In genomic region chr6:84222426-84222825, GRCh38 we compare ENCODE assay signal across 25 cellular contexts. TPM values are rescaled to one million over a fixed set of nuclear protein-coding genes. Genes with fewer than 3 reads are reported as not detected.
DNase-seq lines count a peak whose midpoint lies in the region; ATAC-seq, FAIRE-seq and TF ChIP-seq lines count a peak whose summit lies in the region.
"Had no signal": no experiment of that assay in that cellular context is flagged by ENCODE, and none has a peak within 500 bp of the region (broad histone marks: within the 10 kb centered on the region; RNA-seq: fewer than 3 reads in every experiment).

No MANE protein-coding gene starts in this region.

- ATAC-seq in activated CD4-positive, alpha-beta T cell treated with anti-CD3 and anti-CD28 coated beads for 36 hours, result peak; percentile 37
- ATAC-seq in GM21825 (IDR thresholded peaks at IDR 0.05; ENCODE audit: unreplicated experiment), result peak; percentile 37
- peak; percentile 41 for ATAC-seq in HG03469 (IDR thresholded peaks at IDR 0.05; ENCODE audit: unreplicated experiment)
- ATAC-seq in stimulated activated naive B cell treated with anti-CD40 and anti-IgM and Interleukin-4, amounts not matched to agents 10 μg/mL and 1 μg/mL and 100 μg/mL, for 72 hours (replicated peaks), result peak; percentile 33 to 51
- ATAC-seq: activated T-cell treated with anti-CD3 and anti-CD28 coated beads, Interleukin-2, amount 50 U/mL, for 4 hours; gastroesophageal sphincter; left lung had no signal

- no peak for FAIRE-seq in D721Med (lab: Jason Lieb, UNC)
- FAIRE-seq: endometrium, TTC549 had no signal

- H3K9me3 Mint-ChIP-seq in activated CD4-positive, alpha-beta T cell treated with anti-CD3 and anti-CD28 coated beads for 36 hours (ENCODE audit: low read depth), result no peaks in the 10 kb centered on the region
- H3K9me3 Mint-ChIP-seq in stimulated activated naive B cell treated with anti-CD40 and anti-IgM and Interleukin-4, amounts not matched to agents 10 μg/mL and 1 μg/mL and 100 μg/mL, for 72 hours, result no peaks in the 10 kb centered on the region
- H3K9me3 Mint-ChIP-seq: activated naive CD4-positive, alpha-beta T cell treated with anti-CD3 and anti-CD28 coated beads, Interleukin-2, amount 10 ng/mL, durations not matched to agents 7 days and 5 days; activated T-cell treated with anti-CD3 and anti-CD28 coated beads, Interleukin-2, amount 50 U/mL, for 4 hours; CD4-positive, alpha-beta T cell; dendritic cell treated with granulocyte-macrophage colony-stimulating factor and Interleukin-4, amounts not matched to agents 40 ng/mL and 50 ng/mL, for 4 days had no signal

- CTCF ChIA-PET in activated CD4-positive, alpha-beta T cell treated with anti-CD3 and anti-CD28 coated beads for 36 hours (lab: Charles Lee), result no interaction called here

- no peak for TF ChIP-seq CTCF in D721Med (IDR thresholded peaks at IDR 0.05; ENCODE audit: insufficient read depth, missing control alignments)

- H3K4me3 Mint-ChIP-seq in activated CD4-positive, alpha-beta T cell treated with anti-CD3 and anti-CD28 coated beads for 36 hours, result no peak overlapping the region
- H3K4me3 Mint-ChIP-seq in stimulated activated naive B cell treated with anti-CD40 and anti-IgM and Interleukin-4, amounts not matched to agents 10 μg/mL and 1 μg/mL and 100 μg/mL, for 72 hours, result no peak overlapping the region
- H3K4me3 Mint-ChIP-seq: activated naive CD4-positive, alpha-beta T cell treated with anti-CD3 and anti-CD28 coated beads, Interleukin-2, amount 10 ng/mL, durations not matched to agents 7 days and 5 days; activated T-cell treated with anti-CD3 and anti-CD28 coated beads, Interleukin-2, amount 50 U/mL, for 4 hours; CD4-positive, alpha-beta T cell; dendritic cell treated with granulocyte-macrophage colony-stimulating factor and Interleukin-4, amounts not matched to agents 40 ng/mL and 50 ng/mL, for 4 days had no signal

- DNase-seq in activated CD4-positive, alpha-beta T cell treated with anti-CD3 and anti-CD28 coated beads for 36 hours, result peak; percentile 5
- DNase-seq in activated CD4-positive, alpha-beta T cell treated with anti-CD3 and anti-CD28 coated beads for 1 hour, result no peak
- no peak for DNase-seq in stimulated activated naive B cell treated with anti-CD40 and anti-IgM and Interleukin-4, amounts not matched to agents 10 μg/mL and 1 μg/mL and 100 μg/mL, for 72 hours
- DNase-seq in activated effector memory CD4-positive, alpha-beta T cell treated with anti-CD3 and anti-CD28 coated beads, Interleukin-2, amount 50 U/mL, for 16 hours, result no peak
- DNase-seq in HuH-7.5 (ENCODE audit: low spot score) (no peak), D721Med (ENCODE audit: insufficient read length, low spot score) (no peak)
- DNase-seq: activated CD4-positive, CD25-positive, alpha-beta regulatory T cell treated with anti-CD3 and anti-CD28 coated beads, Interleukin-2, amount 50 U/mL, for 72 hours; activated naive CD4-positive, alpha-beta T cell treated with anti-CD3 and anti-CD28 coated beads, Interleukin-2, amount 10 ng/mL, durations not matched to agents 7 days and 5 days; activated T-cell treated with anti-CD3 and anti-CD28 coated beads, Interleukin-2, amount 50 U/mL, for 4 hours; CD4-positive, alpha-beta T cell; mesendoderm; NCI-H146; NCI-H510A; Peyer's patch; SJCRH30; stimulated activated CD4-positive, alpha-beta T cell treated with anti-CD3 and anti-CD28 coated beads, Interleukin-15, amount 100 ng/mL, for 24 hours; T-helper 1 cell; transverse colon had no signal

- peaks cover 12% of the 10 kb centered on the region for H3K4me1 Mint-ChIP-seq in activated CD4-positive, alpha-beta T cell treated with anti-CD3 and anti-CD28 coated beads for 36 hours
- peaks cover 10 to 33% of the 10 kb centered on the region in 2 donors for H3K4me1 Mint-ChIP-seq in stimulated activated naive B cell treated with anti-CD40 and anti-IgM and Interleukin-4, amounts not matched to agents 10 μg/mL and 1 μg/mL and 100 μg/mL, for 72 hours

- intact Hi-C loops in activated CD4-positive, alpha-beta T cell treated with anti-CD3 and anti-CD28 coated beads for 36 hours (cut with DNase I, micrococcal nuclease), result loop anchor here (5.0 to 10.0 kb wide), 2 partner anchors 605 to 608 kb away; no protein-coding TSS in a partner anchor

- POLR2A ChIA-PET in activated CD4-positive, alpha-beta T cell treated with anti-CD3 and anti-CD28 coated beads for 36 hours (lab: Charles Lee), result no interaction called here

- H3K27ac Mint-ChIP-seq in activated CD4-positive, alpha-beta T cell treated with anti-CD3 and anti-CD28 coated beads for 36 hours, result no peak overlapping the region
- H3K27ac Mint-ChIP-seq in stimulated activated naive B cell treated with anti-CD40 and anti-IgM and Interleukin-4, amounts not matched to agents 10 μg/mL and 1 μg/mL and 100 μg/mL, for 72 hours, result peak overlapping the region; percentile 63
- H3K27ac Mint-ChIP-seq: activated naive CD4-positive, alpha-beta T cell treated with anti-CD3 and anti-CD28 coated beads, Interleukin-2, amount 10 ng/mL, durations not matched to agents 7 days and 5 days; CD4-positive, alpha-beta T cell; dendritic cell treated with granulocyte-macrophage colony-stimulating factor and Interleukin-4, amounts not matched to agents 40 ng/mL and 50 ng/mL, for 4 days had no signal

- H3K36me3 Mint-ChIP-seq in activated CD4-positive, alpha-beta T cell treated with anti-CD3 and anti-CD28 coated beads for 36 hours (ENCODE audit: low read depth), result no peaks in the 10 kb centered on the region
- H3K36me3 Mint-ChIP-seq in stimulated activated naive B cell treated with anti-CD40 and anti-IgM and Interleukin-4, amounts not matched to agents 10 μg/mL and 1 μg/mL and 100 μg/mL, for 72 hours, result peaks cover under 1 to 1% of the 10 kb centered on the region in 2 donors
- H3K36me3 Mint-ChIP-seq: activated naive CD4-positive, alpha-beta T cell treated with anti-CD3 and anti-CD28 coated beads, Interleukin-2, amount 10 ng/mL, durations not matched to agents 7 days and 5 days had no signal

- no peaks in the 10 kb centered on the region for H3K27me3 Mint-ChIP-seq in activated CD4-positive, alpha-beta T cell treated with anti-CD3 and anti-CD28 coated beads for 36 hours
- H3K27me3 Mint-ChIP-seq in stimulated activated naive B cell treated with anti-CD40 and anti-IgM and Interleukin-4, amounts not matched to agents 10 μg/mL and 1 μg/mL and 100 μg/mL, for 72 hours, result no peaks in the 10 kb centered on the region
- H3K27me3 Mint-ChIP-seq: activated naive CD4-positive, alpha-beta T cell treated with anti-CD3 and anti-CD28 coated beads, Interleukin-2, amount 10 ng/mL, durations not matched to agents 7 days and 5 days; CD4-positive, alpha-beta T cell; dendritic cell treated with granulocyte-macrophage colony-stimulating factor and Interleukin-4, amounts not matched to agents 40 ng/mL and 50 ng/mL, for 4 days had no signal

RNA-seq across cellular contexts. Expression of gene CEP162, which starts 5.0 kb away (rescaled TPM):
- 1 to 10 TPM; 7.2 to 7.3 TPM for total RNA-seq in activated CD4-positive, alpha-beta T cell treated with anti-CD3 and anti-CD28 coated beads for 36 hours
